Comparison of ENCODE assay signal across 21 cellular contexts in genomic region chr2:117068371-117068770, GRCh38.
DNase-seq lines count a peak whose midpoint lies in the region; ATAC-seq, FAIRE-seq and TF ChIP-seq lines count a peak whose summit lies in the region.
"Had no signal": no experiment of that assay in that cellular context is flagged by ENCODE, and none has a peak within 500 bp of the region (broad histone marks: within the 10 kb centered on the region; RNA-seq: fewer than 3 reads in every experiment).

No MANE protein-coding gene starts in this region.

- POLR2A ChIA-PET in RWPE1 (lab: Yijun Ruan, JAX; ENCODE audit: low non-redundant PET) (no interaction called here), SK-N-SH (lab: Yijun Ruan, JAX) (no interaction called here)

- no peaks in the 10 kb centered on the region for H3F3A ChIP-seq in GM23338 (replicated peaks; ENCODE audit: low read depth)
- no peaks in the 10 kb centered on the region for H3F3A ChIP-seq in SK-N-SH (replicated peaks; ENCODE audit: insufficient read depth)

- H3K79me2 ChIP-seq in GM23338 (replicated peaks; ENCODE audit: insufficient read depth) (no peaks in the 10 kb centered on the region), hepatocyte (no peaks in the 10 kb centered on the region), Karpas-422 (ENCODE audit: low read length) (no peaks in the 10 kb centered on the region), SK-N-SH (ENCODE audit: insufficient read depth) (no peaks in the 10 kb centered on the region)

- H3K4me3 ChIP-seq in GM23338 (no peak overlapping the region), hepatocyte (no peak overlapping the region), small intestine (ENCODE audit: low read depth in 1 of 2, low read length in 2 of 2) (no peak overlapping the region), Karpas-422 (ENCODE audit: low read length) (no peak overlapping the region), SK-N-SH (ENCODE audit: low read depth in 2 of 2, low read length in 1 of 2) (no peak overlapping the region)
- H3K4me3 ChIP-seq: A549 had no signal

- H3K9me3 ChIP-seq in hepatocyte (ENCODE audit: low read depth) (no peaks in the 10 kb centered on the region), small intestine (ENCODE audit: control insufficient read depth, low read depth) (no peaks in the 10 kb centered on the region), Karpas-422 (ENCODE audit: low read length) (no peaks in the 10 kb centered on the region), SK-N-SH (no peaks in the 10 kb centered on the region)
- H3K9me3 ChIP-seq: A549 had no signal

- no peaks in the 10 kb centered on the region for H3K4me1 Mint-ChIP-seq in GM23338
- H3K4me1 Mint-ChIP-seq: CD14-positive monocyte; CD4-positive, alpha-beta memory T cell had no signal

- no peak overlapping the region for H3K9ac ChIP-seq in Karpas-422 (ENCODE audit: low read length)
- H3K9ac ChIP-seq in SK-N-SH = no peak overlapping the region

- no peaks in the 10 kb centered on the region for H3K27me3 Mint-ChIP-seq in GM23338 (ENCODE audit: insufficient read depth, low read depth, poor library complexity)
- H3K27me3 Mint-ChIP-seq: CD4-positive, alpha-beta memory T cell had no signal

- H3K36me3 ChIP-seq in GM23338 (ENCODE audit: insufficient read depth) (0 out of 2 replicates have a peak, but pooled peaks cover 7% of the 10 kb centered on the region), hepatocyte (replicated peaks; ENCODE audit: insufficient read depth, low read depth) (no peaks in the 10 kb centered on the region), small intestine (ENCODE audit: control insufficient read depth in 2 of 2, insufficient read depth in 2 of 2, low read length in 2 of 2) (no peaks in the 10 kb centered on the region), Karpas-422 (ENCODE audit: insufficient read depth, low read length) (no peaks in the 10 kb centered on the region), SK-N-SH (replicated peaks in 1 of 2; ENCODE audit: control insufficient read depth in 1 of 2, insufficient read depth in 2 of 2, low read length in 1 of 2) (no peaks in the 10 kb centered on the region)

- H3K4me2 ChIP-seq in GM23338 (no peak overlapping the region), hepatocyte (no peak overlapping the region), Karpas-422 (ENCODE audit: low read depth, low read length, poor library complexity, severe bottlenecking) (no peak overlapping the region), SK-N-SH (no peak overlapping the region)
- H3K4me2 ChIP-seq: A549 had no signal

- no peaks in the 10 kb centered on the region for H3K4me1 ChIP-seq in GM23338 (ENCODE audit: insufficient read depth)
- peaks cover 5% of the 10 kb centered on the region for H3K4me1 ChIP-seq in hepatocyte (ENCODE audit: insufficient read depth)
- H3K4me1 ChIP-seq in small intestine (ENCODE audit: control insufficient read depth in 2 of 2, insufficient read depth in 1 of 2, low read depth in 1 of 2, low read length in 1 of 2) = no peaks in the 10 kb centered on the region
- peaks cover 37% of the 10 kb centered on the region for H3K4me1 ChIP-seq in Karpas-422 (ENCODE audit: low read length)
- no peaks in the 10 kb centered on the region; a peak in 1 of 4 replicates for H3K4me1 ChIP-seq in SK-N-SH (ENCODE audit: control insufficient read depth in 1 of 2, insufficient read depth in 2 of 2, low read depth in 1 of 2, low read length in 1 of 2)
- H3K4me1 ChIP-seq: A549 had no signal

- DNase-seq in GM23338 (ENCODE audit: low spot score) = no peak
- peak; percentile 3 for DNase-seq in RWPE1 (ENCODE audit: low spot score)
- peak; percentile 31 for DNase-seq in hepatocyte (ENCODE audit: low spot score)
- DNase-seq in small intestine = peak; percentile 90
- no peak for DNase-seq in Karpas-422
- no peak for DNase-seq in NCI-H1436 treated with DMSO at 0.1 percent for 48 hours (lab: John Stamatoyannopoulos, UW)
- no peak for DNase-seq in SK-N-SH
- DNase-seq: AML-193; CD4-positive, alpha-beta memory T cell; DMS153; DMS79; GDM1; GOT3; H7; HFFc6 had no signal

- H3K9me2 ChIP-seq in GM23338 (ENCODE audit: insufficient read depth) = no peaks in the 10 kb centered on the region; the same call in 1 of the 2 replicates
- H3K9me2 ChIP-seq in hepatocyte (replicated peaks; ENCODE audit: insufficient read depth) = no peaks in the 10 kb centered on the region
- H3K9me2 ChIP-seq in Karpas-422 (replicated peaks; ENCODE audit: insufficient read depth, low read length) = no peaks in the 10 kb centered on the region
- H3K9me2 ChIP-seq in SK-N-SH = no peaks in the 10 kb centered on the region

- TF ChIP-seq CTCF in GM23338 (conservative IDR thresholded peaks at IDR 0.05; ENCODE audit: low read depth in 2 of 2) = no peak
- TF ChIP-seq CTCF in RWPE1 (conservative IDR thresholded peaks at IDR 0.05; ENCODE audit: low read depth) = no peak
- TF ChIP-seq CTCF in hepatocyte (IDR thresholded peaks at IDR 0.05; ENCODE audit: poor library complexity) = no peak
- TF ChIP-seq CTCF in SK-N-SH (IDR thresholded peaks at IDR 0.05) = no peak

- H3K27ac Mint-ChIP-seq in GM23338 = no peak overlapping the region
- H3K27ac Mint-ChIP-seq: CD14-positive monocyte; CD4-positive, alpha-beta memory T cell; HFFc6 had no signal

- no peak for ATAC-seq in GM23338
- ATAC-seq: A549, HCT116, HepG2 had no signal

- H3K27ac ChIP-seq in GM23338 (ENCODE audit: low read depth) (no peak overlapping the region), RWPE1 (no peak overlapping the region), hepatocyte (peak overlapping the region; percentile 62), small intestine (ENCODE audit: low read depth in 1 of 2, low read length in 1 of 2) (no peak overlapping the region), Karpas-422 (ENCODE audit: low read length) (no peak overlapping the region), SK-N-SH (ENCODE audit: low read depth in 2 of 2, low read length in 1 of 2) (no peak overlapping the region)
- H3K27ac ChIP-seq: 22Rv1, A549 had no signal

- H3K4me3 Mint-ChIP-seq in GM23338 = no peak overlapping the region
- H3K4me3 Mint-ChIP-seq: CD14-positive monocyte; CD4-positive, alpha-beta memory T cell; HFFc6 had no signal

- H4K20me1 ChIP-seq in GM23338 (replicated peaks; ENCODE audit: insufficient read depth) = no peaks in the 10 kb centered on the region
- H4K20me1 ChIP-seq in hepatocyte (ENCODE audit: insufficient read depth, poor library complexity, severe bottlenecking) = no peaks in the 10 kb centered on the region
- H4K20me1 ChIP-seq in Karpas-422 (ENCODE audit: insufficient read depth, low read depth, low read length) = no peaks in the 10 kb centered on the region
- no peaks in the 10 kb centered on the region for H4K20me1 ChIP-seq in SK-N-SH (ENCODE audit: insufficient read depth)

- 41% methylated on average over 2 of the region's 2 CpGs for WGBS in hepatocyte (ENCODE audit: low lambda C conversion rate, missing lambda C conversion rate)
- WGBS in small intestine, 3 donors = 30 to 52% (median 49%) methylated on average over 2 of the region's 2 CpGs
- 10% methylated on average over 2 of the region's 2 CpGs for WGBS in SK-N-SH (ENCODE audit: low lambda C conversion rate)

- H2AFZ ChIP-seq in GM23338 (0 out of 2 replicates have a peak overlapping the region, but pooled peaks have one; percentile 33), hepatocyte (no peak overlapping the region), Karpas-422 (ENCODE audit: low read length) (no peak overlapping the region; the same call in 1 of the 2 replicates), SK-N-SH (ENCODE audit: low read depth) (no peak overlapping the region)

- no peak for FAIRE-seq in small intestine (lab: Jason Lieb, UNC)
- FAIRE-seq: A549, GM12892, HepG2 had no signal

- CTCF ChIA-PET in RWPE1 (lab: Yijun Ruan, JAX) (no interaction called here), SK-N-SH (lab: Yijun Ruan, JAX) (no interaction called here)

- TF ChIP-seq RAD21 in SK-N-SH (IDR thresholded peaks at IDR 0.05; ENCODE audit: low read length) = no peak

- peaks cover 24% of the 10 kb centered on the region for H3K9me3 Mint-ChIP-seq in GM23338

- peaks cover 18% of the 10 kb centered on the region; the same call in 2 of the 3 replicates for H3K36me3 Mint-ChIP-seq in GM23338 (ENCODE audit: low read depth)
- H3K36me3 Mint-ChIP-seq: CD14-positive monocyte; CD4-positive, alpha-beta memory T cell had no signal

- no peak for TF ChIP-seq EP300 in SK-N-SH (IDR thresholded peaks at IDR 0.05; ENCODE audit: borderline replicate concordance in 1 of 2, low read depth in 1 of 2, low read length in 1 of 2)

- H3K27me3 ChIP-seq in GM23338 (ENCODE audit: insufficient read depth) = no peaks in the 10 kb centered on the region
- H3K27me3 ChIP-seq in hepatocyte = no peaks in the 10 kb centered on the region
- no peaks in the 10 kb centered on the region for H3K27me3 ChIP-seq in small intestine (ENCODE audit: control insufficient read depth in 2 of 2, insufficient read depth in 2 of 2, low read length in 2 of 2)
- H3K27me3 ChIP-seq in Karpas-422 (ENCODE audit: low read length) = no peaks in the 10 kb centered on the region
- no peaks in the 10 kb centered on the region for H3K27me3 ChIP-seq in SK-N-SH (ENCODE audit: insufficient read depth)

TF ChIP-seq in GM23338, 12 proteins besides CTCF, POLR2A, EP300 and RAD21 (continues in another document):
- TF ChIP-seq EZH2phosphoT487 (IDR thresholded peaks at IDR 0.05; ENCODE audit: unreplicated experiment) = no peak

TF ChIP-seq in SK-N-SH, 30 proteins besides CTCF, POLR2A, EP300 and RAD21 (continues in another document):
- TF ChIP-seq GABPA (IDR thresholded peaks at IDR 0.05; ENCODE audit: low read depth) = no peak
- TF ChIP-seq TAF1 (IDR thresholded peaks at IDR 0.05; ENCODE audit: borderline replicate concordance, low read depth, low read length) = no peak
- TF ChIP-seq FOSL2 (IDR thresholded peaks at IDR 0.05; ENCODE audit: borderline replicate concordance, low read depth) = no peak
- TF ChIP-seq FOXM1 (IDR thresholded peaks at IDR 0.05; ENCODE audit: low read depth) = no peak
- TF ChIP-seq POLR2AphosphoS5 (IDR thresholded peaks at IDR 0.05; ENCODE audit: low read depth, low read length) = no peak
- no peak for TF ChIP-seq GATA2 (CRISPR knock-in tag; IDR thresholded peaks at IDR 0.05)
- no peak for TF ChIP-seq MAX (IDR thresholded peaks at IDR 0.05; ENCODE audit: low read depth)
- TF ChIP-seq YY1 (IDR thresholded peaks at IDR 0.05; ENCODE audit: low read depth) = no peak
- TF ChIP-seq PBX3 (IDR thresholded peaks at IDR 0.05) = no peak
- TF ChIP-seq CHD2 (IDR thresholded peaks at IDR 0.05; ENCODE audit: low read length, partially characterized antibody) = no peak

Comparison
In these comparisons a context has a peak if more than half of its experiments do, and no peak if none do; other contexts are left out.
1. DNase-seq: peak in RWPE1 (single experiment), hepatocyte (single experiment) and small intestine (single experiment); none in GM23338 (single experiment), Karpas-422 (single experiment), NCI-H1436 treated with DMSO at 0.1 percent for 48 hours (single experiment) and SK-N-SH (single experiment).